ENCODE assay signal across 16 cellular contexts in the genomic region with DNA sequence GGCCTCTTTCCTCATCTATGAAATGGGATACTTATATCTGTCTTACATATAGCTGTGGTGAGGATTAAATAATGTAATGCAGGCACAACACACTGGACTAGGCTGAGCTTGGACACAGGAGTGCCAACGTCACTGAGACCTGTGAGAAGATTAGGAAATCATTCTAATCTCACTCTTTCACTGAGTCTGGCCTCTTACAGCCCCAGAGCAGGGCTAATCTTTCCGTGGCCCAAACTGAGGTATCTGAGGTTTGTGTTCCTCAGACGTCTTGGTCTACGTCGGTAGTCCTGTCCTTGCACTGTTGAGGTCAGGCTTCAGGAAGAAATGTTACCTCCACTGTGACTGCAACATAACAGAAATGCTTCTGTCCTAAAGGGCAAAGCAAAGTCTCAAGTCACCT. TPM values are rescaled to one million over a fixed set of nuclear protein-coding genes. Genes with fewer than 3 reads are reported as not detected.
DNase-seq lines count a peak whose midpoint lies in the region; ATAC-seq, FAIRE-seq and TF ChIP-seq lines count a peak whose summit lies in the region.
"Had no signal": no experiment of that assay in that cellular context is flagged by ENCODE, and none has a peak within 500 bp of the region (broad histone marks: within the 10 kb centered on the region; RNA-seq: fewer than 3 reads in every experiment).

No MANE protein-coding gene starts in this region.

- no peak overlapping the region for H2AFZ ChIP-seq in K562 (ENCODE audit: low read depth, low read length)

- TF ChIP-seq EP300 in K562 (IDR thresholded peaks at IDR 0.05; ENCODE audit: low read length) = no peak

- TF ChIP-seq POLR2A in K562 (conservative IDR thresholded peaks at IDR 0.05) = no peak

- H3K9ac ChIP-seq in K562 (ENCODE audit: insufficient read depth in 1 of 2, low read depth in 2 of 2, low read length in 2 of 2) (no peak overlapping the region), kidney (ENCODE audit: low read length in 2 of 2) (peak overlapping the region; percentile 42 to 48), skeletal muscle satellite cell (ENCODE audit: low read depth, low read length) (peak overlapping the region; percentile 9)

- H3K9me2 ChIP-seq in DOHH2 (replicated peaks; ENCODE audit: control insufficient read depth, low read length) = no peaks in the 10 kb centered on the region

- WGBS in K562 (ENCODE audit: insufficient coverage, low coverage, missing lambda C conversion rate) = 42% methylated on average over 5 of the region's 5 CpGs

- POLR2A ChIA-PET in K562 (lab: Yijun Ruan, JAX) = interaction anchor here (1.2 kb wide), 1 partner anchor 48 kb away, joined by 3 read pairs; no protein-coding TSS in a partner anchor

- H3K27me3 ChIP-seq in DOHH2 (ENCODE audit: control insufficient read depth, low read length) (no peaks in the 10 kb centered on the region), K562 (ENCODE audit: control insufficient read depth in 2 of 2, insufficient read depth in 2 of 2, low read length in 2 of 2) (no peaks in the 10 kb centered on the region), skeletal muscle satellite cell (ENCODE audit: control insufficient read depth, insufficient read depth, low read length) (no peaks in the 10 kb centered on the region)
- H3K27me3 ChIP-seq in effector memory CD4-positive, alpha-beta T cell (replicated peaks; ENCODE audit: control insufficient read depth, insufficient read depth, low read length, poor library complexity, severe bottlenecking) = no peaks in the 10 kb centered on the region

- peaks cover 98% of the 10 kb centered on the region for H3K79me2 ChIP-seq in DOHH2 (ENCODE audit: control insufficient read depth, low read length)
- peaks cover 74% of the 10 kb centered on the region for H3K79me2 ChIP-seq in K562 (ENCODE audit: control insufficient read depth, insufficient read depth, low read length)

- CTCF ChIA-PET in K562 (lab: Yijun Ruan, JAX; ENCODE audit: low intra/inter-chr PET ratio) = no interaction called here

- peak overlapping the region; percentile 2; the same call in 1 of the 2 replicates for H3K27ac ChIP-seq in DOHH2 (ENCODE audit: low read depth, low read length)
- no peak overlapping the region for H3K27ac ChIP-seq in K562 (ENCODE audit: extremely low read depth, low read depth, low read length)
- peak overlapping the region; percentile 49 to 95 for H3K27ac ChIP-seq in kidney (ENCODE audit: low read depth in 2 of 2, low read length in 2 of 2)
- no peak overlapping the region for H3K27ac ChIP-seq in effector memory CD4-positive, alpha-beta T cell (ENCODE audit: insufficient read depth, low read length, poor library complexity, severe bottlenecking)

- H3K4me2 ChIP-seq in DOHH2 (ENCODE audit: low read length) = 0 out of 2 replicates have a peak overlapping the region, but pooled peaks have one; percentile 10
- H3K4me2 ChIP-seq in K562 (ENCODE audit: insufficient read depth, low read length) = no peak overlapping the region
- peak overlapping the region; percentile 94 for H3K4me2 ChIP-seq in skeletal muscle satellite cell (ENCODE audit: low read length)

- peaks cover 13% of the 10 kb centered on the region for H3K9me1 ChIP-seq in K562 (ENCODE audit: control insufficient read depth, insufficient read depth, low read length)

- H3K9me3 ChIP-seq in DOHH2 (ENCODE audit: control insufficient read depth, insufficient read depth, low read length) (no peaks in the 10 kb centered on the region), K562 (replicated peaks; ENCODE audit: control insufficient read depth, insufficient read depth, low read depth, low read length) (no peaks in the 10 kb centered on the region), kidney (ENCODE audit: control insufficient read depth in 1 of 2, low read length in 2 of 2) (no peaks in the 10 kb centered on the region), skeletal muscle satellite cell (replicated peaks; ENCODE audit: low read length) (no peaks in the 10 kb centered on the region)
- H3K9me3 ChIP-seq in effector memory CD4-positive, alpha-beta T cell (ENCODE audit: control insufficient read depth, low read length) = no peaks in the 10 kb centered on the region

- no peaks in the 10 kb centered on the region for H3F3A ChIP-seq in DOHH2 (ENCODE audit: control insufficient read depth, insufficient read depth)

- no TSS peak for BruUV-seq in K562 (replicated peaks; lab: Mats Ljungman, UMichigan)

- H3K36me3 ChIP-seq in DOHH2 (ENCODE audit: control insufficient read depth, low read length) (peaks cover 65% of the 10 kb centered on the region), K562 (ENCODE audit: control insufficient read depth, insufficient read depth, low read length) (peaks cover 50% of the 10 kb centered on the region; the same call in 2 of the 3 replicates), kidney (ENCODE audit: control insufficient read depth in 1 of 2, insufficient read depth in 2 of 2, low read length in 2 of 2) (peaks cover 7 to 8% of the 10 kb centered on the region in 2 donors), skeletal muscle satellite cell (ENCODE audit: insufficient read depth, low read length) (peaks cover 57% of the 10 kb centered on the region)
- peaks cover 8% of the 10 kb centered on the region for H3K36me3 ChIP-seq in effector memory CD4-positive, alpha-beta T cell (ENCODE audit: control insufficient read depth, insufficient read depth, low read length)

- TF ChIP-seq CTCF in DOHH2 (IDR thresholded peaks at IDR 0.05; ENCODE audit: low read depth, low read length, poor library complexity, severe bottlenecking) (no peak), K562 (IDR thresholded peaks at IDR 0.05 in 2 of 3, conservative IDR thresholded peaks at IDR 0.05 in 1 of 3; ENCODE audit: insufficient read depth in 2 of 3, low read depth in 1 of 3, low read length in 3 of 3) (no peak), kidney (IDR thresholded peaks at IDR 0.05; ENCODE audit: borderline replicate concordance, extremely low read depth, insufficient read depth) (no peak)

- in situ Hi-C loops in K562 (cut with MboI) = no loop called here

- FAIRE-seq in K562 (lab: Jason Lieb, UNC) (peak; percentile 64), kidney (lab: Jason Lieb, UNC) (no peak)
- FAIRE-seq: bronchial epithelial cell had no signal

- H4K20me1 ChIP-seq in DOHH2 (ENCODE audit: control insufficient read depth, insufficient read depth, low read depth, low read length) = peaks cover 37% of the 10 kb centered on the region
- H4K20me1 ChIP-seq in K562 (replicated peaks; ENCODE audit: control insufficient read depth, insufficient read depth, low read length) = peaks cover 46% of the 10 kb centered on the region

- H3K4me3 ChIP-seq in DOHH2 (ENCODE audit: low read length) (no peak overlapping the region), K562 (no peak overlapping the region), kidney (ENCODE audit: low read length in 2 of 2) (peak overlapping the region in 1 of 2 donors; percentile 9), skeletal muscle satellite cell (ENCODE audit: low read length) (no peak overlapping the region)
- H3K4me3 ChIP-seq in effector memory CD4-positive, alpha-beta T cell (ENCODE audit: insufficient read depth, low read depth, low read length, poor library complexity, severe bottlenecking) = no peak overlapping the region

- no peak for TF ChIP-seq RAD21 in K562 (CRISPR knock-in tag; conservative IDR thresholded peaks at IDR 0.05 in 1 of 2, IDR thresholded peaks at IDR 0.05 in 1 of 2)

- intact Hi-C loops in K562 (cut with micrococcal nuclease) = no loop called here
- intact Hi-C loops in kidney (cut with DNase I) = no loop called here

- H3K4me1 ChIP-seq in DOHH2 (ENCODE audit: control insufficient read depth, low read length) = peaks cover 96% of the 10 kb centered on the region
- peaks cover 21 to 36% of the 10 kb centered on the region in 2 experiments for H3K4me1 ChIP-seq in K562 (replicated peaks in 1 of 2; ENCODE audit: control insufficient read depth in 2 of 2, insufficient read depth in 2 of 2, low read length in 2 of 2)
- H3K4me1 ChIP-seq in kidney (ENCODE audit: control insufficient read depth in 1 of 2, insufficient read depth in 1 of 2, low read depth in 1 of 2, low read length in 2 of 2) = peaks cover 65 to 89% of the 10 kb centered on the region in 2 donors
- H3K4me1 ChIP-seq in skeletal muscle satellite cell (ENCODE audit: control insufficient read depth, insufficient read depth, low read length) = peaks cover 89% of the 10 kb centered on the region
- peaks cover 12% of the 10 kb centered on the region for H3K4me1 ChIP-seq in effector memory CD4-positive, alpha-beta T cell (ENCODE audit: control insufficient read depth, insufficient read depth, low read length, poor library complexity, severe bottlenecking)

- no peak for ATAC-seq in K562
- no peak for ATAC-seq in GM18870 (IDR thresholded peaks at IDR 0.05; ENCODE audit: unreplicated experiment)
- ATAC-seq: WTC11 had no signal

- DNase-seq in K562 (ENCODE audit: extremely low read depth in 1 of 4, low spot score in 3 of 4) = peak in 1 of 4 experiments; percentile 21
- no peak for DNase-seq in kidney
- DNase-seq in kidney glomerular epithelial cell (lab: John Stamatoyannopoulos, UW) = no peak
- DNase-seq in SHP77 treated with DMSO at 0.1 percent for 48 hours (lab: John Stamatoyannopoulos, UW) = no peak
- DNase-seq in effector memory CD4-positive, alpha-beta T cell = no peak
- DNase-seq: activated T-cell treated with anti-CD3 and anti-CD28 coated beads, Interleukin-2, amount 50 U/mL, for 48 hours; CD4-positive, alpha-beta T cell; NCI-H2171 treated with DMSO at 0.1 percent for 48 hours; RPMI8226; stimulated activated naive CD4-positive, alpha-beta T cell treated with Interleukin-2 at 50 U/mL for 16 hours had no signal

TF ChIP-seq in K562, 482 proteins besides CTCF, POLR2A, EP300 and RAD21 (continues in another document):
- TF ChIP-seq ZNF197 (CRISPR knock-in tag; IDR thresholded peaks at IDR 0.05; ENCODE audit: low read depth) = no peak

RNA-seq across cellular contexts. Expression of gene A3GALT2, which starts 22.6 kb away (rescaled TPM):
- total RNA-seq in K562 (2011; cell fraction: chromatin; rRNA removed; ENCODE audit: low replicate concordance) = not detected in 2 replicates
- not detected in 2 replicates for total RNA-seq in K562 (2011; cell fraction: nucleolus; rRNA removed)
- total RNA-seq in K562 (2011; cell fraction: nucleoplasm; rRNA removed) = not detected in 2 replicates
- total RNA-seq in K562 (2014; rRNA removed) = not detected in 2 replicates
- not detected in 2 replicates for total RNA-seq in K562 (2014; rRNA removed; fragmentation: Illumina TruSeq; extraction: Trizol)
- total RNA-seq in K562 (2015; rRNA removed; fragmentation: Illumina TruSeq; extraction: Trizol) = not detected in 2 replicates
- total RNA-seq in K562 (2021) = not detected in 2 replicates
- not detected in 2 replicates for polyA plus RNA-seq in K562 (2011; rRNA removed)
- polyA plus RNA-seq in K562 (2011; cell fraction: cytosol; rRNA removed) = not detected in 2 replicates
- not detected in 2 replicates for polyA plus RNA-seq in K562 (2011; cell fraction: nucleus; rRNA removed)
- polyA plus RNA-seq in K562 (2012) = not detected in 2 replicates
- polyA plus RNA-seq in K562 (2014; fragmentation: Illumina TruSeq; extraction: Trizol) = not detected in 2 replicates
- not detected for polyA plus RNA-seq in K562 (2014; fragmentation: Nextera tagmentation; extraction: Ambion mirVana)
- polyA plus RNA-seq in K562 (2014; rRNA removed) = not detected in 2 replicates
- not detected in 2 replicates for polyA minus RNA-seq in K562 (2011; rRNA and poly(A)+ RNA removed)
- polyA minus RNA-seq in K562 (2011; cell fraction: cytosol; rRNA and poly(A)+ RNA removed) = not detected in 2 replicates
- not detected in 2 replicates for polyA minus RNA-seq in K562 (2011; cell fraction: nucleus; rRNA and poly(A)+ RNA removed)
- not detected for total RNA-seq in kidney
- not detected for polyA plus RNA-seq in kidney (ENCODE audit: insufficient read depth, low read depth, low replicate concordance)
- not detected in 2 replicates for total RNA-seq in skeletal muscle satellite cell (2012; rRNA removed)
- total RNA-seq: bronchial epithelial cell; CD4-positive, alpha-beta T cell; LHCN-M2; WTC11 had no signal

Comparison
In these comparisons a context has a peak if more than half of its experiments do, and no peak if none do; other contexts are left out.
1. H3K27ac ChIP-seq: peak in DOHH2 (single experiment) and kidney (2 of 2); none in K562 (single experiment) and effector memory CD4-positive, alpha-beta T cell (single experiment).
2. H3K9ac ChIP-seq: peak in kidney (2 of 2) and skeletal muscle satellite cell (single experiment); none in K562 (0 of 2).